ENCODE assay signal across 12 cellular contexts in genomic region chr20:58711266-58712051, GRCh38. TPM values are rescaled to one million over a fixed set of nuclear protein-coding genes. Genes with fewer than 3 reads are reported as not detected.
DNase-seq lines count a peak whose midpoint lies in the region; ATAC-seq and TF ChIP-seq lines count a peak whose summit lies in the region.
"Had no signal": no experiment of that assay in that cellular context is flagged by ENCODE, and none has a peak within 500 bp of the region (broad histone marks: within the 10 kb centered on the region; RNA-seq: fewer than 3 reads in every experiment).

No MANE protein-coding gene starts in this region.

- no peak overlapping the region for H2BK120ac ChIP-seq in mesenchymal stem cell (ENCODE audit: low read depth, low read length)

- TF ChIP-seq CTCF in heart right ventricle (IDR thresholded peaks at IDR 0.05): no peak
- no peak for TF ChIP-seq CTCF in colonic mucosa (IDR thresholded peaks at IDR 0.05)

- H3K9me3 ChIP-seq in heart right ventricle (no peaks in the 10 kb centered on the region), colonic mucosa (no peaks in the 10 kb centered on the region), mesenchymal stem cell (ENCODE audit: control insufficient read depth, low read length) (no peaks in the 10 kb centered on the region)
- H3K9me3 ChIP-seq: ovary, SJSA1 had no signal

- peaks cover 0 to 5% (median 0%) of the 10 kb centered on the region in 3 donors for H3K36me3 Mint-ChIP-seq in immature natural killer cell
- no peaks in the 10 kb centered on the region for H3K36me3 Mint-ChIP-seq in activated naive CD8-positive, alpha-beta T cell treated with anti-CD3 and anti-CD28 coated beads, Interleukin-2, amount 50 U/mL, for 24 hours (ENCODE audit: low read depth)

- H3K9ac ChIP-seq in colonic mucosa (ENCODE audit: low read depth in 2 of 2, low read length in 2 of 2): no peak overlapping the region
- H3K9ac ChIP-seq in mesenchymal stem cell (ENCODE audit: low read length): no peak overlapping the region

- H3K27ac ChIP-seq in heart right ventricle (no peak overlapping the region), colonic mucosa (no peak overlapping the region), mesenchymal stem cell (ENCODE audit: low read length, poor library complexity, severe bottlenecking) (no peak overlapping the region)
- H3K27ac ChIP-seq: C4-2B, ovary, SJSA1 had no signal

- no peak overlapping the region for H4K91ac ChIP-seq in mesenchymal stem cell (ENCODE audit: low read length)

- H3K4me1 Mint-ChIP-seq in immature natural killer cell: no peaks in the 10 kb centered on the region
- no peaks in the 10 kb centered on the region for H3K4me1 Mint-ChIP-seq in activated naive CD8-positive, alpha-beta T cell treated with anti-CD3 and anti-CD28 coated beads, Interleukin-2, amount 50 U/mL, for 24 hours

- no peak overlapping the region for H3K4ac ChIP-seq in mesenchymal stem cell (ENCODE audit: low read depth in 1 of 2, low read length in 2 of 2)

- intact Hi-C loops in cardiac septum (cut with DNase I) (no loop called here), heart right ventricle (cut with DNase I) (no loop called here), colonic mucosa (cut with DNase I) (no loop called here)

- H3K9me3 Mint-ChIP-seq in immature natural killer cell: no peaks in the 10 kb centered on the region
- no peaks in the 10 kb centered on the region for H3K9me3 Mint-ChIP-seq in activated naive CD8-positive, alpha-beta T cell treated with anti-CD3 and anti-CD28 coated beads, Interleukin-2, amount 50 U/mL, for 24 hours
- H3K9me3 Mint-ChIP-seq: activated T-cell treated with anti-CD3 and anti-CD28 coated beads, Interleukin-2, amount 50 U/mL, for 4 hours had no signal

- H3K27ac Mint-ChIP-seq in immature natural killer cell: no peak overlapping the region
- no peak overlapping the region for H3K27ac Mint-ChIP-seq in activated naive CD8-positive, alpha-beta T cell treated with anti-CD3 and anti-CD28 coated beads, Interleukin-2, amount 50 U/mL, for 24 hours

- no peak overlapping the region for H2AK5ac ChIP-seq in mesenchymal stem cell (ENCODE audit: low read length, severe bottlenecking)

- H3K4me1 ChIP-seq in heart right ventricle (no peaks in the 10 kb centered on the region), colonic mucosa (no peaks in the 10 kb centered on the region), mesenchymal stem cell (ENCODE audit: control insufficient read depth, insufficient read depth, low read depth, low read length) (peaks cover 8% of the 10 kb centered on the region)
- H3K4me1 ChIP-seq: SJSA1 had no signal

- H3K27me3 Mint-ChIP-seq in immature natural killer cell (ENCODE audit: low read depth in 3 of 3): peaks cover 0 to 4% (median 2%) of the 10 kb centered on the region in 3 donors
- H3K27me3 Mint-ChIP-seq in activated naive CD8-positive, alpha-beta T cell treated with anti-CD3 and anti-CD28 coated beads, Interleukin-2, amount 50 U/mL, for 24 hours: no peaks in the 10 kb centered on the region

- H2BK5ac ChIP-seq in mesenchymal stem cell (ENCODE audit: low read depth, low read length, poor library complexity, severe bottlenecking): no peak overlapping the region

- no peak overlapping the region for H3K18ac ChIP-seq in mesenchymal stem cell (ENCODE audit: low read depth in 1 of 2, low read length in 2 of 2)

- H2AFZ ChIP-seq in mesenchymal stem cell (ENCODE audit: low read depth, low read length): no peak overlapping the region

- no peak overlapping the region for H3K4me3 ChIP-seq in heart right ventricle
- no peak overlapping the region for H3K4me3 ChIP-seq in colonic mucosa
- no peak overlapping the region for H3K4me3 ChIP-seq in mesenchymal stem cell (ENCODE audit: insufficient read depth in 1 of 2, low read depth in 1 of 2, low read length in 2 of 2)
- H3K4me3 ChIP-seq: ovary, SJSA1 had no signal

- no peaks in the 10 kb centered on the region for H3K79me1 ChIP-seq in mesenchymal stem cell (replicated peaks; ENCODE audit: low read length, poor library complexity, severe bottlenecking)

- peak; percentile 61 for DNase-seq in cardiac septum (ENCODE audit: low spot score)
- no peak for DNase-seq in heart right ventricle
- DNase-seq in colonic mucosa: peak; percentile 14
- no peak for DNase-seq in mesenchymal stem cell
- no peak for DNase-seq in immature natural killer cell
- no peak for DNase-seq in activated naive CD8-positive, alpha-beta T cell treated with anti-CD3 and anti-CD28 coated beads, Interleukin-2, amount 50 U/mL, for 24 hours
- DNase-seq: activated T-cell treated with anti-CD3 and anti-CD28 coated beads, Interleukin-2, amount 50 U/mL, for 4 hours; NCI-H1436 treated with DMSO at 0.1 percent for 48 hours had no signal

- H3K14ac ChIP-seq in mesenchymal stem cell (ENCODE audit: low read length in 2 of 2): no peak overlapping the region

- no peaks in the 10 kb centered on the region for H3K27me3 ChIP-seq in heart right ventricle
- no peaks in the 10 kb centered on the region for H3K27me3 ChIP-seq in colonic mucosa
- H3K27me3 ChIP-seq in mesenchymal stem cell (ENCODE audit: control insufficient read depth in 1 of 2, insufficient read depth in 1 of 2, low read length in 2 of 2): no peaks in the 10 kb centered on the region
- H3K27me3 ChIP-seq: ovary, SJSA1 had no signal

- no peak overlapping the region for H2BK12ac ChIP-seq in mesenchymal stem cell (ENCODE audit: low read length in 2 of 2)

- no peak overlapping the region for H3K4me2 ChIP-seq in mesenchymal stem cell (ENCODE audit: low read length, poor library complexity, severe bottlenecking)

- no peak overlapping the region for H4K8ac ChIP-seq in mesenchymal stem cell (ENCODE audit: low read length)

- H2BK15ac ChIP-seq in mesenchymal stem cell (ENCODE audit: low read depth, poor library complexity, severe bottlenecking): peak overlapping the region; percentile 13

- H3K36me3 ChIP-seq in heart right ventricle (peaks cover 0 to 55% (median 0%) of the 10 kb centered on the region in 9 donors), colonic mucosa (no peaks in the 10 kb centered on the region), mesenchymal stem cell (ENCODE audit: control insufficient read depth in 1 of 2, insufficient read depth in 2 of 2, low read depth in 1 of 2, low read length in 2 of 2) (peaks cover 9 to 36% of the 10 kb centered on the region in 2 experiments)
- H3K36me3 ChIP-seq: ovary, SJSA1 had no signal

- ATAC-seq in heart right ventricle (no peak), HG03039 (IDR thresholded peaks at IDR 0.05; ENCODE audit: unreplicated experiment) (no peak)
- no peak for ATAC-seq in activated naive CD8-positive, alpha-beta T cell treated with anti-CD3 and anti-CD28 coated beads, Interleukin-2, amount 50 U/mL, for 24 hours
- ATAC-seq: activated T-cell treated with anti-CD3 and anti-CD28 coated beads, Interleukin-2, amount 50 U/mL, for 4 hours had no signal

- 92 to 94% methylated on average over 21 of the region's 21 CpGs for whole genome bisulfite sequencing in heart right ventricle, 2 donors
- 89% methylated on average over 21 of the region's 21 CpGs for WGBS in mesenchymal stem cell

- H3K23ac ChIP-seq in mesenchymal stem cell (ENCODE audit: low read length in 2 of 2): no peak overlapping the region

- H3K4me3 Mint-ChIP-seq in immature natural killer cell: no peak overlapping the region
- H3K4me3 Mint-ChIP-seq in activated naive CD8-positive, alpha-beta T cell treated with anti-CD3 and anti-CD28 coated beads, Interleukin-2, amount 50 U/mL, for 24 hours: no peak overlapping the region
- H3K4me3 Mint-ChIP-seq: activated T-cell treated with anti-CD3 and anti-CD28 coated beads, Interleukin-2, amount 50 U/mL, for 4 hours had no signal

RNA-seq across cellular contexts. Expression of gene NPEPL1, which starts 18.9 kb away (rescaled TPM):
- total RNA-seq in cardiac septum: 31.5 TPM
- 10 to 100 TPM; 23.1 to 35.9 (median 29.9) TPM for total RNA-seq in heart right ventricle
- 10 to 100 TPM; 16.7 to 46.7 TPM for polyA plus RNA-seq in heart right ventricle
- total RNA-seq in colonic mucosa: 10 to 100 TPM; 14.7 to 20.6 TPM
- polyA plus RNA-seq in mesenchymal stem cell (2013, experiment 1 of 2): 27.4 TPM
- polyA plus RNA-seq in mesenchymal stem cell (2013, experiment 2 of 2): 25.0 TPM
- polyA plus RNA-seq in immature natural killer cell: 10 to 100 TPM; 10.1 to 20.1 (median 11.6) TPM

Comparison
In these comparisons a context has a peak if more than half of its experiments do, and no peak if none do; other contexts are left out.
1. DNase-seq: peak in cardiac septum (single experiment) and colonic mucosa (single experiment); none in heart right ventricle (0 of 2), mesenchymal stem cell (single experiment), immature natural killer cell (0 of 3) and activated naive CD8-positive, alpha-beta T cell treated with anti-CD3 and anti-CD28 coated beads, Interleukin-2, amount 50 U/mL, for 24 hours (single experiment).